Comparison of ENCODE assay signal across 8 cellular contexts in genomic region chr20:25065625-25066338, GRCh38. TPM values are rescaled to one million over a fixed set of nuclear protein-coding genes. Genes with fewer than 3 reads are reported as not detected.
A peak's percentile ranks its signal among the peaks of the same experiment; 100 is the strongest.
DNase-seq lines count a peak whose midpoint lies in the region; ATAC-seq and TF ChIP-seq lines count a peak whose summit lies in the region.

No MANE protein-coding gene starts in this region.

- peak; percentile 66 for ATAC-seq in HG02973 (IDR thresholded peaks at IDR 0.05; ENCODE audit: unreplicated experiment)
- peak; percentile 72 for ATAC-seq in activated T-helper 17 cell treated with anti-CD3 and anti-CD28 coated beads, Interleukin-2, amount 50 U/mL, for 72 hours (replicated peaks)
- peak; percentile 71 for ATAC-seq in foreskin keratinocyte
- ATAC-seq in aorta (ENCODE audit: low FRiP score): peak; percentile 83

- no peak overlapping the region for H3K27ac Mint-ChIP-seq in activated T-helper 17 cell treated with anti-CD3 and anti-CD28 coated beads, Interleukin-2, amount 50 U/mL, for 72 hours
- no peak overlapping the region for H3K27ac Mint-ChIP-seq in osteocyte (ENCODE audit: unreplicated experiment)

- H3K9me3 Mint-ChIP-seq in activated T-helper 17 cell treated with anti-CD3 and anti-CD28 coated beads, Interleukin-2, amount 50 U/mL, for 72 hours: no peaks in the 10 kb centered on the region
- H3K9me3 Mint-ChIP-seq in osteocyte (ENCODE audit: unreplicated experiment): no peaks in the 10 kb centered on the region

- peaks cover 18% of the 10 kb centered on the region for H3K27me3 Mint-ChIP-seq in activated T-helper 17 cell treated with anti-CD3 and anti-CD28 coated beads, Interleukin-2, amount 50 U/mL, for 72 hours
- H3K27me3 Mint-ChIP-seq in osteocyte (ENCODE audit: unreplicated experiment): peaks cover 72% of the 10 kb centered on the region

- H3K9me3 ChIP-seq in aorta (ENCODE audit: control insufficient read depth, low read length): no peaks in the 10 kb centered on the region

- H3K4me3 ChIP-seq in GM12864 (ENCODE audit: low read depth, low read length) (no peak overlapping the region), aorta (ENCODE audit: low read length in 2 of 2) (no peak overlapping the region)

- H3K27ac ChIP-seq in foreskin keratinocyte (no peak overlapping the region), aorta (ENCODE audit: low read depth in 1 of 2, low read length in 2 of 2) (no peak overlapping the region)

- H3K4me1 ChIP-seq in foreskin keratinocyte (no peaks in the 10 kb centered on the region), aorta (ENCODE audit: control insufficient read depth in 1 of 2, insufficient read depth in 2 of 2, low read length in 2 of 2) (no peaks in the 10 kb centered on the region)

- WGBS in aorta, 2 donors: 22 to 25% methylated on average over 9 of the region's 9 CpGs

- peaks cover 78% of the 10 kb centered on the region for H3K27me3 ChIP-seq in foreskin keratinocyte
- H3K27me3 ChIP-seq in aorta (ENCODE audit: control insufficient read depth in 1 of 2, insufficient read depth in 2 of 2, low read length in 1 of 2): no peaks in the 10 kb centered on the region

- DNase-seq in A172 (ENCODE audit: low spot score): peak; percentile 58
- DNase-seq in GM12864 (ENCODE audit: low read depth): no peak
- peak; percentile 49 for DNase-seq in NOMO-1 treated with DMSO at 0.1 percent for 48 hours (lab: John Stamatoyannopoulos, UW; ENCODE audit: unreplicated experiment)
- peak in 1 of 2 donors; percentile 47 for DNase-seq in foreskin keratinocyte
- no peak for DNase-seq in osteocyte (ENCODE audit: extremely low spot score, unreplicated experiment)
- peak; percentile 68 to 85 for DNase-seq in aorta

- intact Hi-C loops in aorta (cut with DNase I): loop anchor here (1.0 to 10.0 kb wide), 5 partner anchors 70 to 329 kb away; partner anchors contain the start of gene ABHD12 (in 1 of the 2)

- no peaks in the 10 kb centered on the region for H3K36me3 ChIP-seq in aorta (ENCODE audit: control insufficient read depth in 1 of 2, insufficient read depth in 2 of 2, low read length in 1 of 2)

- no peaks in the 10 kb centered on the region for H3K36me3 Mint-ChIP-seq in activated T-helper 17 cell treated with anti-CD3 and anti-CD28 coated beads, Interleukin-2, amount 50 U/mL, for 72 hours (ENCODE audit: low read depth)
- no peaks in the 10 kb centered on the region for H3K36me3 Mint-ChIP-seq in osteocyte (ENCODE audit: unreplicated experiment)

- no peaks in the 10 kb centered on the region for H3K4me1 Mint-ChIP-seq in activated T-helper 17 cell treated with anti-CD3 and anti-CD28 coated beads, Interleukin-2, amount 50 U/mL, for 72 hours
- H3K4me1 Mint-ChIP-seq in osteocyte (ENCODE audit: unreplicated experiment): no peaks in the 10 kb centered on the region

- no peak overlapping the region for H3K4me3 Mint-ChIP-seq in activated T-helper 17 cell treated with anti-CD3 and anti-CD28 coated beads, Interleukin-2, amount 50 U/mL, for 72 hours
- no peak overlapping the region for H3K4me3 Mint-ChIP-seq in osteocyte (ENCODE audit: unreplicated experiment)

- TF ChIP-seq CTCF in GM12864 (IDR thresholded peaks at IDR 0.05; ENCODE audit: low read depth, low read length, missing control alignments) (peak; percentile 74), foreskin keratinocyte (conservative IDR thresholded peaks at IDR 0.05) (peak; percentile 86), osteocyte (IDR thresholded peaks at IDR 0.05) (peak; percentile 88)

RNA-seq across cellular contexts. Expression of gene ACSS1, which starts 7.8 kb away (rescaled TPM):
- 0.10 and 0.57 TPM in 2 replicates for total RNA-seq in A172 (2014; rRNA removed; shearing (Covaris generic))
- total RNA-seq in activated T-helper 17 cell treated with anti-CD3 and anti-CD28 coated beads, Interleukin-2, amount 50 U/mL, for 72 hours: 10 to 100 TPM in 1 of 2 donors, 1 to 10 TPM in 1; 8.4 to 23.3 TPM
- total RNA-seq in foreskin keratinocyte (4.6 and 4.7 TPM in 2 replicates), osteocyte (7.6 and 8.2 TPM in 2 replicates), aorta (10 to 100 TPM; 14.8 to 23.4 TPM)
- polyA plus RNA-seq in foreskin keratinocyte (4.0 and 4.1 TPM in 2 replicates), aorta (10 to 100 TPM in 1 of 2 donors, 1 to 10 TPM in 1; 7.6 to 21.8 TPM)

RNA-seq across cellular contexts. Expression of gene VSX1, which starts 16.2 kb away (rescaled TPM):
- total RNA-seq in A172 (2014; rRNA removed; shearing (Covaris generic)): 0.10 TPM in 1 of 2 replicates, not detected in the other
- total RNA-seq in activated T-helper 17 cell treated with anti-CD3 and anti-CD28 coated beads, Interleukin-2, amount 50 U/mL, for 72 hours: not detected
- total RNA-seq in foreskin keratinocyte (not detected in 2 replicates), osteocyte (not detected in 2 replicates), aorta (not detected)
- polyA plus RNA-seq in foreskin keratinocyte (not detected in 2 replicates), aorta (not detected)

Comparison
In these comparisons a context has a peak if more than half of its experiments do, and no peak if none do; other contexts are left out.
1. DNase-seq: peak in A172 (single experiment), NOMO-1 treated with DMSO at 0.1 percent for 48 hours (single experiment) and aorta (2 of 2); none in GM12864 (single experiment) and osteocyte (single experiment).
2. Peak in every context shown above with its lines, with median percentiles within 50 percentile points of each other: CTCF ChIP-seq and ATAC-seq.